1 cellular context compared by ENCODE assay signal in the genomic region with DNA sequence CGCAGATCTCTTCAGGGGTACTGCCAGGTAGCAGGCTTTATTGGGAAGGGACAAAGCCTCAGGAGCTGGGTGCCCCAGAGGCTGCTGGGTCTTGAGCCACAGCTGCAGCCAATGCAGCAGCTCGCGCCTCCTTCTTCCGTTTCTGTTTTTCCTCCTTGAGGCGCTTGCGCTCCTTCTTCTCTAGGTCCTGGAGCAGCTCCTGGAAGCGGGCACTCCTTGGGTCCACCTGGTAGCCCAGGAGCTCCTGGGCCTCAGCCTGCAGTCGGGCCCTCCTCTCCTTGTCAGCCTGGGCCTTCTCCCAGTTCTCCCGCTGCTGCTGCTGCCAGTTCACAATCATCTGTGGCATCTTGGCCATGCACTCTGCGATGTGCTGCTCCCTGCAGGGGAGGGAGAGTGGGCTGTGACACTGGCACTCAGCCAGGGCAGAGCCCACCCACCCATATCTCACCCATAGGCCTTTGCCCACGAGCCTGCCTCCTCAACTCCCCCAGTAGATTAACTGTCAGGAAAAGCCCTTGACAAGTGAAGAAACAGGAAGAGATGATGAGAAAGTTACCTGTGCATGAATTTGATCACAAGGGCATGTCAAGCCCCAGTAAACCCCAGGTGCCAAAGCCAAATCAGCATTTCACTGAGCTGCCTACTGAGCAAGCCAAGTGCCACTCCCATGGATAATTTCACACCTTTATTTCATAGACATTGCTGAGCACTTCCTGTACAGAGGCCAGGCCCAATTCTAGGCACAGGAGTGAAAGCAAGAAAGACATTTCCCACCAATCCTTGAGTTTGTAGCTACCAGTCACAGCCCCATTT.
TF ChIP-seq lines count a peak whose summit lies in the region.

No MANE protein-coding gene starts in this region.

TF ChIP-seq in WTC11, 78 proteins besides CTCF, POLR2A, EP300 and RAD21 (continued from another document):
- TF ChIP-seq, protein P1, sequence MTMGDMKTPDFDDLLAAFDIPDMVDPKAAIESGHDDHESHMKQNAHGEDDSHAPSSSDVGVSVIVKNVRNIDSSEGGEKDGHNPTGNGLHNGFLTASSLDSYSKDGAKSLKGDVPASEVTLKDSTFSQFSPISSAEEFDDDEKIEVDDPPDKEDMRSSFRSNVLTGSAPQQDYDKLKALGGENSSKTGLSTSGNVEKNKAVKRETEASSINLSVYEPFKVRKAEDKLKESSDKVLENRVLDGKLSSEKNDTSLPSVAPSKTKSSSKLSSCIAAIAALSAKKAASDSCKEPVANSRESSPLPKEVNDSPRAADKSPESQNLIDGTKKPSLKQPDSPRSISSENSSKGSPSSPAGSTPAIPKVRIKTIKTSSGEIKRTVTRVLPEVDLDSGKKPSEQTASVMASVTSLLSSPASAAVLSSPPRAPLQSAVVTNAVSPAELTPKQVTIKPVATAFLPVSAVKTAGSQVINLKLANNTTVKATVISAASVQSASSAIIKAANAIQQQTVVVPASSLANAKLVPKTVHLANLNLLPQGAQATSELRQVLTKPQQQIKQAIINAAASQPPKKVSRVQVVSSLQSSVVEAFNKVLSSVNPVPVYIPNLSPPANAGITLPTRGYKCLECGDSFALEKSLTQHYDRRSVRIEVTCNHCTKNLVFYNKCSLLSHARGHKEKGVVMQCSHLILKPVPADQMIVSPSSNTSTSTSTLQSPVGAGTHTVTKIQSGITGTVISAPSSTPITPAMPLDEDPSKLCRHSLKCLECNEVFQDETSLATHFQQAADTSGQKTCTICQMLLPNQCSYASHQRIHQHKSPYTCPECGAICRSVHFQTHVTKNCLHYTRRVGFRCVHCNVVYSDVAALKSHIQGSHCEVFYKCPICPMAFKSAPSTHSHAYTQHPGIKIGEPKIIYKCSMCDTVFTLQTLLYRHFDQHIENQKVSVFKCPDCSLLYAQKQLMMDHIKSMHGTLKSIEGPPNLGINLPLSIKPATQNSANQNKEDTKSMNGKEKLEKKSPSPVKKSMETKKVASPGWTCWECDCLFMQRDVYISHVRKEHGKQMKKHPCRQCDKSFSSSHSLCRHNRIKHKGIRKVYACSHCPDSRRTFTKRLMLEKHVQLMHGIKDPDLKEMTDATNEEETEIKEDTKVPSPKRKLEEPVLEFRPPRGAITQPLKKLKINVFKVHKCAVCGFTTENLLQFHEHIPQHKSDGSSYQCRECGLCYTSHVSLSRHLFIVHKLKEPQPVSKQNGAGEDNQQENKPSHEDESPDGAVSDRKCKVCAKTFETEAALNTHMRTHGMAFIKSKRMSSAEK (CRISPR knock-in tag; IDR thresholded peaks at IDR 0.05; ENCODE audit: borderline replicate concordance) = no peak
- TF ChIP-seq SMAD3 (CRISPR knock-in tag; IDR thresholded peaks at IDR 0.05; ENCODE audit: borderline replicate concordance) (no peak), ETV6 (CRISPR knock-in tag; IDR thresholded peaks at IDR 0.05) (no peak)
TF ChIP-seq in WTC11: peak in this region for 0.
